ENCODE assay signal across 27 cellular contexts in the genomic region with DNA sequence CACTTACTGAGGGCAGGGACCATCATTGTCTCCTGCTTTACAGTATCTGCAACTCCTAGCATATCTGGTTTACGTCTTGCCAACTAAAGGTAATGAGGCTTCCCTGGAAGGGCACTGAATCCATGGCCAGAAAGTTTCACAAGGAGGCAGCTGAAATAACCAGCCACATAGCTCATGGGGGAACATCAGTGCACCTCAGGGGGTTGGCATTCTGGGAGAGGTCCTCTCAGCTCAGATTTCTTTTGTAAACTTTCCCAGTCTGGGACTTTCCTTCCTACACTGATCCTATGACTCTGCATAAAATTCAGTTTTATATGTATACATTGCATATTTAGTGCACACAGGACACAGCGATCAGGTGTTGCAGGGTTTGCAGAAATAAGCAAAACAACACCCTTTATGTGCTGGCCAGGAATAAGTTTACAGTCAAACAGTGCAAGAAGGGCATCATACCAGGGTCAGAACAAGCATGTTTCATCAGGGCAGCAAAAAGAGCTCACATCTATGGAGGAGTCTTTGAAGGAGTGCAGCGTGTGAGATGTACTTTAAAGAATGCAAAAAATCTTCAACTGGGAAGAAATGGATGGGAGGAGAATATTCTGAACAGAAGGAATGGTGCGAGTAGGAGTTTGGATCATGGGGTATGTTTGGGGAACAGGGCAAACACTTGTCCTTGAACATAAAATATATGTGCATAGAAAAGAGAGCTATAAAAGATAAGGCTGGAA.
DNase-seq lines count a peak whose midpoint lies in the region; ATAC-seq, FAIRE-seq and TF ChIP-seq lines count a peak whose summit lies in the region.
"Had no signal": no experiment of that assay in that cellular context is flagged by ENCODE, and none has a peak within 500 bp of the region (broad histone marks: within the 10 kb centered on the region; RNA-seq: fewer than 3 reads in every experiment).

No MANE protein-coding gene starts in this region.

- no peaks in the 10 kb centered on the region for H3K9me3 Mint-ChIP-seq in osteocyte (ENCODE audit: unreplicated experiment)
- H3K9me3 Mint-ChIP-seq: CD8-positive, alpha-beta T cell had no signal

- no peak overlapping the region for H4K5ac ChIP-seq in IMR-90 (ENCODE audit: low read depth, low read length)

- no peak overlapping the region for H4K91ac ChIP-seq in IMR-90 (ENCODE audit: insufficient read depth, low read depth, low read length)

- H4K8ac ChIP-seq in IMR-90 (ENCODE audit: low read depth in 2 of 2, low read length in 2 of 2), result no peak overlapping the region

- H3K4me3 Mint-ChIP-seq in osteocyte (ENCODE audit: unreplicated experiment), result peak overlapping the region; percentile 55
- H3K4me3 Mint-ChIP-seq: CD8-positive, alpha-beta T cell had no signal

- H3K36me3 Mint-ChIP-seq in osteocyte (ENCODE audit: unreplicated experiment), result peaks cover 3% of the 10 kb centered on the region
- H3K36me3 Mint-ChIP-seq: CD8-positive, alpha-beta T cell had no signal

- H3K4ac ChIP-seq in IMR-90 (ENCODE audit: low read depth, low read length), result no peak overlapping the region

- H3K4me1 ChIP-seq in A549 (peaks cover 14% of the 10 kb centered on the region), IMR-90 (ENCODE audit: control insufficient read depth, insufficient read depth, low read length) (peaks cover 13% of the 10 kb centered on the region)
- H3K4me1 ChIP-seq: HAP-1 had no signal

- peak overlapping the region in 1 of 2 experiments; percentile 62; a peak in 3 of 6 replicates for H3K27ac ChIP-seq in A549
- no peak overlapping the region for H3K27ac ChIP-seq in IMR-90 (ENCODE audit: insufficient read depth, low read length)
- H3K27ac ChIP-seq: 22Rv1, HL-60, Peyer's patch, SJCRH30 had no signal

- no peak overlapping the region for H2BK20ac ChIP-seq in IMR-90 (ENCODE audit: low read depth, low read length)

- H3K79me1 ChIP-seq in IMR-90 (ENCODE audit: low read depth in 1 of 2, low read length in 2 of 2), result no peaks in the 10 kb centered on the region

- H2BK5ac ChIP-seq in IMR-90 (ENCODE audit: low read depth, low read length, poor library complexity, severe bottlenecking), result no peak overlapping the region

- 0 out of 2 replicates have a peak overlapping the region, but pooled peaks have one; percentile 13 for H2AK5ac ChIP-seq in IMR-90 (ENCODE audit: low read depth, low read length)

- H3K27ac Mint-ChIP-seq in osteocyte (ENCODE audit: unreplicated experiment), result peak overlapping the region; percentile 62
- H3K27ac Mint-ChIP-seq: CD8-positive, alpha-beta T cell had no signal

- in situ Hi-C loops in IMR-90 (cut with MboI; ENCODE audit: low sequenced_read_pairs), result no loop called here

- no peak overlapping the region for H3K4me3 ChIP-seq in A549
- no peak overlapping the region for H3K4me3 ChIP-seq in IMR-90 (ENCODE audit: insufficient read depth, low read depth, low read length)
- H3K4me3 ChIP-seq in choroid plexus epithelial cell (ENCODE audit: low read depth, low read length), result no peak overlapping the region
- H3K4me3 ChIP-seq: HAP-1, Peyer's patch, SJCRH30 had no signal

- H3K4me2 ChIP-seq in A549 (peak overlapping the region; percentile 13; the same call in 1 of the 3 replicates), IMR-90 (ENCODE audit: low read depth, low read length) (peak overlapping the region; percentile 46)

- dilution Hi-C loops in IMR-90 (cut with HindIII; ENCODE audit: low sequenced_read_pairs, unreplicated experiment), result no loop called here

- intact Hi-C loops in IMR-90 (cut with micrococcal nuclease), result no loop called here

- no peak for FAIRE-seq in A549 (lab: Jason Lieb, UNC)
- no peak for FAIRE-seq in GM12891 (lab: Jason Lieb, UNC)
- FAIRE-seq: HepG2 had no signal

- TF ChIP-seq RAD21 in A549 (conservative IDR thresholded peaks at IDR 0.05 in 1 of 2, IDR thresholded peaks at IDR 0.05 in 1 of 2) (no peak), IMR-90 (IDR thresholded peaks at IDR 0.05; ENCODE audit: low read length) (no peak)

- no peak overlapping the region for H3K23ac ChIP-seq in IMR-90 (ENCODE audit: low read depth, low read length)

- peak overlapping the region; percentile 49; the same call in 1 of the 2 replicates for H3K14ac ChIP-seq in IMR-90 (replicated peaks; ENCODE audit: low read depth, low read length)

- no peak overlapping the region for H3K9ac ChIP-seq in IMR-90 (ENCODE audit: low read depth, low read length)

- TF ChIP-seq POLR2A in A549 (IDR thresholded peaks at IDR 0.05; ENCODE audit: low read length) (no peak), IMR-90 (IDR thresholded peaks at IDR 0.05; ENCODE audit: low read depth, low read length) (no peak), GM12891 (IDR thresholded peaks at IDR 0.05; ENCODE audit: low read depth, low read length) (no peak)

- WGBS in A549 (ENCODE audit: missing lambda C conversion rate), result 72% methylated on average over 4 of the region's 4 CpGs
- WGBS in IMR-90 (ENCODE audit: extremely low coverage in 2 of 2, insufficient read length in 1 of 2), 2 experiments, result 100% methylated on average over 2 of the region's 4 CpGs; no CpG with 5 or more reads in 1 of the 2 experiments

- no peak overlapping the region for H3K56ac ChIP-seq in IMR-90 (ENCODE audit: extremely low read depth, insufficient read depth, low read length)

- H2AK9ac ChIP-seq in IMR-90 (replicated peaks; ENCODE audit: low read depth, low read length, poor library complexity), result no peak overlapping the region

- no peak overlapping the region for H2BK15ac ChIP-seq in IMR-90 (ENCODE audit: low read depth, low read length)

- ATAC-seq in A549, result no peak; a peak in 1 of 6 replicates
- peak; percentile 69 for ATAC-seq in IMR-90 (ENCODE audit: low read depth)
- ATAC-seq in GM21717 (IDR thresholded peaks at IDR 0.05; ENCODE audit: unreplicated experiment), result no peak
- no peak for ATAC-seq in GM21619 (IDR thresholded peaks at IDR 0.05; ENCODE audit: unreplicated experiment)
- ATAC-seq: CD8-positive, alpha-beta T cell; HepG2 had no signal

- H3K27me3 ChIP-seq in IMR-90 (ENCODE audit: control insufficient read depth, insufficient read depth, low read length), result peaks cover 3% of the 10 kb centered on the region
- H3K27me3 ChIP-seq: Peyer's patch, SJCRH30 had no signal

- POLR2A ChIA-PET in A549 (lab: Yijun Ruan, JAX), result no interaction called here
- POLR2A ChIA-PET in IMR-90 (lab: Charles Lee; ENCODE audit: unreplicated experiment), result no interaction called here

- peak overlapping the region; percentile 44; the same call in 1 of the 2 replicates for H3K18ac ChIP-seq in IMR-90 (ENCODE audit: low read depth, low read length)

- no peak overlapping the region for H2AFZ ChIP-seq in IMR-90 (replicated peaks; ENCODE audit: low read length, poor library complexity)

- H3K4me1 Mint-ChIP-seq in osteocyte (ENCODE audit: unreplicated experiment), result peaks cover 51% of the 10 kb centered on the region

- H3K36me3 ChIP-seq in IMR-90 (ENCODE audit: control insufficient read depth, insufficient read depth, low read length), result no peaks in the 10 kb centered on the region; the same call in 1 of the 2 replicates
- H3K36me3 ChIP-seq: HAP-1, Peyer's patch, SJCRH30 had no signal

- TF ChIP-seq EP300 in A549 (IDR thresholded peaks at IDR 0.05), result no peak

- no peak for TF ChIP-seq CTCF in A549 (IDR thresholded peaks at IDR 0.05)
- no peak for TF ChIP-seq CTCF in IMR-90 (conservative IDR thresholded peaks at IDR 0.05; ENCODE audit: low read depth, low read length)
- no peak for TF ChIP-seq CTCF in choroid plexus epithelial cell (conservative IDR thresholded peaks at IDR 0.05; ENCODE audit: low read depth, low read length)
- no peak for TF ChIP-seq CTCF in osteocyte (IDR thresholded peaks at IDR 0.05)

- no peaks in the 10 kb centered on the region for H4K20me1 ChIP-seq in IMR-90 (ENCODE audit: insufficient read depth, low read length)

- H3K9me3 ChIP-seq in A549, result no peaks in the 10 kb centered on the region
- no peaks in the 10 kb centered on the region for H3K9me3 ChIP-seq in IMR-90 (ENCODE audit: control insufficient read depth, insufficient read depth, low read length)
- H3K9me3 ChIP-seq: HAP-1, Peyer's patch, SJCRH30 had no signal

- CTCF ChIA-PET in A549 (lab: Yijun Ruan, JAX) (no interaction called here), IMR-90 (lab: Yijun Ruan, JAX) (no interaction called here)

- BruUV-seq in IMR-90 (replicated peaks; lab: Mats Ljungman, UMichigan), result no TSS peak

- peaks cover 11% of the 10 kb centered on the region; the same call in 1 of the 2 replicates for H3K9me1 ChIP-seq in IMR-90 (ENCODE audit: insufficient read depth, low read length)

- DNase-seq in A549 (ENCODE audit: low read depth in 1 of 2, low spot score in 1 of 2) (no peak), IMR-90 (peak; percentile 49), choroid plexus epithelial cell (ENCODE audit: low read depth) (peak; percentile 22), osteocyte (ENCODE audit: extremely low spot score, unreplicated experiment) (no peak), GM12891 (ENCODE audit: insufficient read length, low spot score) (no peak)
- no peak for DNase-seq in stimulated activated CD4-positive, alpha-beta T cell treated with anti-CD3 and anti-CD28 coated beads, Interleukin-4, amount 100 ng/mL, for 1 hour
- DNase-seq: AML-193; C1 segment of cervical spinal cord; CD8-positive, alpha-beta T cell; DMS153; GDM1; KBM-7; MM.1S; NCI-H1048; NCI-H1436; NCI-H187 treated with DMSO at 0.1 percent for 48 hours; NCI-H226; NCI-H510A treated with DMSO at 0.1 percent for 48 hours; NCI-H82; Peyer's patch had no signal

- 0 out of 2 replicates have a peak overlapping the region, but pooled peaks have one; percentile 4 for H2BK120ac ChIP-seq in IMR-90 (ENCODE audit: low read depth, low read length)

- H3K27me3 Mint-ChIP-seq in osteocyte (ENCODE audit: unreplicated experiment), result no peaks in the 10 kb centered on the region

TF ChIP-seq in A549, 52 proteins besides CTCF, POLR2A, EP300 and RAD21:
- TF ChIP-seq MAFK (IDR thresholded peaks at IDR 0.05; ENCODE audit: partially characterized antibody) (peak; percentile 3), HOXA7 (CRISPR knock-in tag; IDR thresholded peaks at IDR 0.05) (no peak)

TF ChIP-seq in IMR-90, 13 proteins besides CTCF, POLR2A, EP300 and RAD21:
- TF ChIP-seq RFX5 (IDR thresholded peaks at IDR 0.05; ENCODE audit: low read depth, low read length), result no peak
- 0 out of 2 replicates have a peak, but pooled peaks have one; percentile 4 for TF ChIP-seq MAFK (IDR thresholded peaks at IDR 0.05; ENCODE audit: low read depth, low read length)

TF ChIP-seq in GM12891, 5 proteins besides CTCF, POLR2A, EP300 and RAD21:
- TF ChIP-seq TAF1 (IDR thresholded peaks at IDR 0.05; ENCODE audit: low read depth, low read length) (no peak), POLR2AphosphoS5 (IDR thresholded peaks at IDR 0.05; ENCODE audit: low read depth, low read length) (no peak), POU2F2 (IDR thresholded peaks at IDR 0.05; ENCODE audit: low read depth, low read length) (no peak), SPI1 (IDR thresholded peaks at IDR 0.05; ENCODE audit: low read depth, low read length) (no peak), PAX5 (IDR thresholded peaks at IDR 0.05; ENCODE audit: insufficient read depth, low read length, severe bottlenecking) (no peak)

Comparison
In these comparisons a context has a peak if more than half of its experiments do, and no peak if none do; other contexts are left out.
1. DNase-seq: peak in IMR-90 (single experiment) and choroid plexus epithelial cell (single experiment); none in A549 (0 of 2), osteocyte (single experiment), stimulated activated CD4-positive, alpha-beta T cell treated with anti-CD3 and anti-CD28 coated beads, Interleukin-4, amount 100 ng/mL, for 1 hour (single experiment) and GM12891 (single experiment).